9 cellular contexts compared by ENCODE assay signal in genomic region chr19:58054792-58055482, GRCh38. TPM values are rescaled to one million over a fixed set of nuclear protein-coding genes. Genes with fewer than 3 reads are reported as not detected.
DNase-seq lines count a peak whose midpoint lies in the region; ATAC-seq, FAIRE-seq and TF ChIP-seq lines count a peak whose summit lies in the region.
"Had no signal": no experiment of that assay in that cellular context is flagged by ENCODE, and none has a peak within 500 bp of the region (broad histone marks: within the 10 kb centered on the region; RNA-seq: fewer than 3 reads in every experiment).

No MANE protein-coding gene starts in this region.

- peaks cover 2% of the 10 kb centered on the region for H3K4me1 Mint-ChIP-seq in activated CD4-positive, alpha-beta memory T cell treated with anti-CD3 and anti-CD28 coated beads, Interleukin-2, amount 10 ng/mL, durations not matched to agents 7 days and 5 days

- no peak for FAIRE-seq in pancreas (lab: Jason Lieb, UNC)
- FAIRE-seq: endothelial cell of umbilical vein had no signal

- 14 to 18% methylated on average over 29 of the region's 29 CpGs for WGBS in pancreas, 2 donors

- POLR2A ChIA-PET in activated CD4-positive, alpha-beta memory T cell treated with anti-CD3 and anti-CD28 coated beads, Interleukin-2, amount 10 ng/mL, durations not matched to agents 7 days and 5 days (lab: Charles Lee), result no interaction called here

- CTCF ChIA-PET in activated CD4-positive, alpha-beta memory T cell treated with anti-CD3 and anti-CD28 coated beads, Interleukin-2, amount 10 ng/mL, durations not matched to agents 7 days and 5 days (lab: Charles Lee), result no interaction called here

- H3K9me3 ChIP-seq in pancreas, result peaks cover 0 to 3% (median 0%) of the 10 kb centered on the region in 4 donors

- DNase-seq in AG20443 (ENCODE audit: low spot score) (peak; percentile 41), NCI-H748 treated with DMSO at 0.1 percent for 48 hours (lab: John Stamatoyannopoulos, UW) (peak; percentile 27), foreskin fibroblast (peak in 1 of 2 donors; percentile 58), pancreas (peak in 1 of 6 donors; percentile 27), DMS53 treated with DMSO at 0.1 percent for 48 hours (lab: John Stamatoyannopoulos, UW; ENCODE audit: unreplicated experiment) (no peak)
- no peak for DNase-seq in activated CD4-positive, alpha-beta memory T cell treated with anti-CD3 and anti-CD28 coated beads, Interleukin-2, amount 10 ng/mL, durations not matched to agents 7 days and 5 days

- peak in 2 of 4 donors; percentile 7 to 9 for ATAC-seq in pancreas
- ATAC-seq in GM19351 (IDR thresholded peaks at IDR 0.05; ENCODE audit: unreplicated experiment), result no peak
- ATAC-seq in GM19395 (IDR thresholded peaks at IDR 0.05; ENCODE audit: unreplicated experiment), result no peak

- no peak overlapping the region for H3K4me3 Mint-ChIP-seq in activated CD4-positive, alpha-beta memory T cell treated with anti-CD3 and anti-CD28 coated beads, Interleukin-2, amount 10 ng/mL, durations not matched to agents 7 days and 5 days

- H3K4me3 ChIP-seq in foreskin fibroblast (ENCODE audit: low read depth in 1 of 2, low read length in 2 of 2), result peak overlapping the region; percentile 12 to 20
- H3K4me3 ChIP-seq in pancreas, result peak overlapping the region in 2 of 4 donors; percentile 18 to 27

- no peaks in the 10 kb centered on the region for H3K27me3 ChIP-seq in pancreas

- intact Hi-C loops in pancreas (cut with DNase I), result no loop called here

- peaks cover 16% of the 10 kb centered on the region for H3K36me3 Mint-ChIP-seq in activated CD4-positive, alpha-beta memory T cell treated with anti-CD3 and anti-CD28 coated beads, Interleukin-2, amount 10 ng/mL, durations not matched to agents 7 days and 5 days (ENCODE audit: low read depth)

- peaks cover 44% of the 10 kb centered on the region for H3K9me3 Mint-ChIP-seq in activated CD4-positive, alpha-beta memory T cell treated with anti-CD3 and anti-CD28 coated beads, Interleukin-2, amount 10 ng/mL, durations not matched to agents 7 days and 5 days

- no peak overlapping the region for H3K27ac Mint-ChIP-seq in activated CD4-positive, alpha-beta memory T cell treated with anti-CD3 and anti-CD28 coated beads, Interleukin-2, amount 10 ng/mL, durations not matched to agents 7 days and 5 days

- no peaks in the 10 kb centered on the region for H3K36me3 ChIP-seq in pancreas

- H3K4me1 ChIP-seq in pancreas, result no peaks in the 10 kb centered on the region

- H3K27me3 Mint-ChIP-seq in activated CD4-positive, alpha-beta memory T cell treated with anti-CD3 and anti-CD28 coated beads, Interleukin-2, amount 10 ng/mL, durations not matched to agents 7 days and 5 days, result no peaks in the 10 kb centered on the region

- peak; percentile 2 for TF ChIP-seq CTCF in foreskin fibroblast (IDR thresholded peaks at IDR 0.05; ENCODE audit: low read depth, low read length)
- no peak for TF ChIP-seq CTCF in pancreas (IDR thresholded peaks at IDR 0.05)

- H3K27ac ChIP-seq in pancreas, result peak overlapping the region in 3 of 4 donors; percentile 14 to 55 (median 53)

RNA-seq across cellular contexts. Expression of gene ZNF135, which starts 4.1 kb away (rescaled TPM):
- 1 to 10 TPM; 1.1 to 5.0 (median 2.0) TPM for total RNA-seq in pancreas
- 10 to 100 TPM in 1 of 2 donors, 1 to 10 TPM in 1; 8.5 to 11.6 TPM for polyA plus RNA-seq in pancreas
- total RNA-seq in activated CD4-positive, alpha-beta memory T cell treated with anti-CD3 and anti-CD28 coated beads, Interleukin-2, amount 10 ng/mL, durations not matched to agents 7 days and 5 days, result not detected

RNA-seq across cellular contexts. Expression of gene ZSCAN1, which starts 21.1 kb away (rescaled TPM):
- total RNA-seq in pancreas, result under 1 TPM in 5 of 6 donors, not detected in 1; 0.25 to 0.49 (median 0.32) TPM
- polyA plus RNA-seq in pancreas, result 1 to 10 TPM; 2.5 to 7.1 TPM
- not detected for total RNA-seq in activated CD4-positive, alpha-beta memory T cell treated with anti-CD3 and anti-CD28 coated beads, Interleukin-2, amount 10 ng/mL, durations not matched to agents 7 days and 5 days
- total RNA-seq: endothelial cell of umbilical vein had no signal

RNA-seq across cellular contexts. Expression of gene ZSCAN18, which starts 43.1 kb away (rescaled TPM):
- total RNA-seq in pancreas, result 10 to 100 TPM; 17.3 to 37.4 (median 21.1) TPM
- 10 to 100 TPM; 39.1 to 93.0 TPM for polyA plus RNA-seq in pancreas
- 10 to 100 TPM in 1 of 2 experiments, 1 to 10 TPM in 1; 9.8 to 11.6 TPM for total RNA-seq in activated CD4-positive, alpha-beta memory T cell treated with anti-CD3 and anti-CD28 coated beads, Interleukin-2, amount 10 ng/mL, durations not matched to agents 7 days and 5 days

RNA-seq across cellular contexts. Expression of gene ZNF606, which starts 52.3 kb away (rescaled TPM):
- total RNA-seq in pancreas, result 1 to 10 TPM; 4.8 to 9.7 (median 6.3) TPM
- 10 to 100 TPM; 10.9 to 12.2 TPM for polyA plus RNA-seq in pancreas
- 1 to 10 TPM; 9.6 to 9.7 TPM for total RNA-seq in activated CD4-positive, alpha-beta memory T cell treated with anti-CD3 and anti-CD28 coated beads, Interleukin-2, amount 10 ng/mL, durations not matched to agents 7 days and 5 days

Comparison
In these comparisons a context has a peak if more than half of its experiments do, and no peak if none do; other contexts are left out.
1. DNase-seq: peak in AG20443 (single experiment) and NCI-H748 treated with DMSO at 0.1 percent for 48 hours (single experiment); none in DMS53 treated with DMSO at 0.1 percent for 48 hours (single experiment) and activated CD4-positive, alpha-beta memory T cell treated with anti-CD3 and anti-CD28 coated beads, Interleukin-2, amount 10 ng/mL, durations not matched to agents 7 days and 5 days (single experiment).